ENCODE assay signal across 12 cellular contexts in the genomic region with DNA sequence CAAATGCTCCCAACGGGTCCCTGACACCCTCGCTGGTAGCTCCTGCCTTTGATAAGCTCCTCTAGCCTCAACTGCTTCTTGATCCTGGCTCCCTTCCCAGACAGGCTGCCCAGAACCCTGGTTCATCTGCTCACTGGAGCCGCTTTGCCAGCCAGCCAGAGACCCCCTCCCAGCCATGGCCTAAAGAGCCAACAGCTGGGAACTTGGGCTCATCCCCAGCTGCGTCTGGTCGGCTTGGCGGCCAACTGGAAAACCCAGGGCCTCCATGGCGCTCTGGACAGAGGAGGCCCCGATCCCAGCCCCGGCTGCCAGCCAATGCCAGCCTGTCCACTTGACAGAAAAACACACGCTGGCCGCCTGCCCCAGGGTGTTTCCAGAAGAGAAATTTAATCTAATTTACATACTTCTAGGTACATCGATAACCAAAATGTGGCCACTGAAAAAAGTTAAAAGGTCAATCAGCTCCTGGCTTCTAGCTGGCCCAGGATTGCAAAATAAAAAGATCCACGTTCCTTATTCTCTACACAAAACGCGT. TPM values are rescaled to one million over a fixed set of nuclear protein-coding genes. Genes with fewer than 3 reads are reported as not detected.
DNase-seq lines count a peak whose midpoint lies in the region; ATAC-seq, FAIRE-seq and TF ChIP-seq lines count a peak whose summit lies in the region.
"Had no signal": no experiment of that assay in that cellular context is flagged by ENCODE, and none has a peak within 500 bp of the region (broad histone marks: within the 10 kb centered on the region; RNA-seq: fewer than 3 reads in every experiment).

No MANE protein-coding gene starts in this region.

- peak; percentile 47 for ATAC-seq in left lobe of liver
- ATAC-seq in upper lobe of right lung: no peak
- ATAC-seq: A549, T-helper 17 cell had no signal

- peaks cover 75% of the 10 kb centered on the region for H3K36me3 Mint-ChIP-seq in activated T-cell treated with anti-CD3 and anti-CD28 coated beads, Interleukin-2, amount 50 U/mL, for 24 hours (ENCODE audit: low read depth)

- H3K4me1 ChIP-seq in upper lobe of right lung: peaks cover 15% of the 10 kb centered on the region

- H3K27me3 Mint-ChIP-seq in activated T-cell treated with anti-CD3 and anti-CD28 coated beads, Interleukin-2, amount 50 U/mL, for 24 hours: no peaks in the 10 kb centered on the region
- H3K27me3 Mint-ChIP-seq: T-helper 17 cell had no signal

- H3K4me3 ChIP-seq in upper lobe of right lung: no peak overlapping the region
- H3K4me3 ChIP-seq: A549 had no signal

- H3K27ac Mint-ChIP-seq in activated T-cell treated with anti-CD3 and anti-CD28 coated beads, Interleukin-2, amount 50 U/mL, for 24 hours: peak overlapping the region; percentile 14
- H3K27ac Mint-ChIP-seq: T-helper 17 cell had no signal

- FAIRE-seq in GM12892 (lab: Jason Lieb, UNC): no peak
- FAIRE-seq: A549, bronchial epithelial cell, urothelium cell line had no signal

- intact Hi-C loops in upper lobe of right lung (cut with DNase I): no loop called here

- no peak overlapping the region for H3K4me3 Mint-ChIP-seq in activated T-cell treated with anti-CD3 and anti-CD28 coated beads, Interleukin-2, amount 50 U/mL, for 24 hours
- H3K4me3 Mint-ChIP-seq: T-helper 17 cell had no signal

- no peak for DNase-seq in activated T-cell treated with anti-CD3 and anti-CD28 coated beads, Interleukin-2, amount 50 U/mL, for 24 hours
- no peak for DNase-seq in activated T-cell treated with anti-CD3 and anti-CD28 coated beads for 4 hours
- peak; percentile 93 for DNase-seq in left lobe of liver (ENCODE audit: low spot score)
- DNase-seq in upper lobe of right lung: no peak
- DNase-seq in SKM-1 (lab: John Stamatoyannopoulos, UW; ENCODE audit: unreplicated experiment): no peak
- DNase-seq in GM12892 (ENCODE audit: insufficient read length): no peak
- DNase-seq: NCI-H226; stimulated activated CD4-positive, alpha-beta T cell treated with anti-CD3 and anti-CD28 coated beads, Interleukin-2, amount 100 ng/mL, for 48 hours; T-helper 17 cell had no signal

- H3K27me3 ChIP-seq in upper lobe of right lung: no peaks in the 10 kb centered on the region

- H3K9me3 Mint-ChIP-seq in activated T-cell treated with anti-CD3 and anti-CD28 coated beads, Interleukin-2, amount 50 U/mL, for 24 hours: no peaks in the 10 kb centered on the region

- no peaks in the 10 kb centered on the region for H3K9me3 ChIP-seq in upper lobe of right lung

- peaks cover 45% of the 10 kb centered on the region for H3K36me3 ChIP-seq in upper lobe of right lung

- TF ChIP-seq POLR2A in GM12892 (IDR thresholded peaks at IDR 0.05; ENCODE audit: low read depth, low read length): no peak

- peaks cover 28% of the 10 kb centered on the region for H3K4me1 Mint-ChIP-seq in activated T-cell treated with anti-CD3 and anti-CD28 coated beads, Interleukin-2, amount 50 U/mL, for 24 hours (ENCODE audit: low read depth)

- H3K27ac ChIP-seq in upper lobe of right lung: peak overlapping the region; percentile 51
- H3K27ac ChIP-seq: A549 had no signal

- TF ChIP-seq CTCF in upper lobe of right lung (IDR thresholded peaks at IDR 0.05): no peak

RNA-seq across cellular contexts. Expression of a gene that starts 3.0 kb away (rescaled TPM):
- 64.5 TPM for total RNA-seq in left lobe of liver
- total RNA-seq in upper lobe of right lung: 95.5 TPM
- 33.2 TPM for polyA plus RNA-seq in GM12892 (2012; ENCODE audit: missing spikeins)

RNA-seq across cellular contexts. Expression of a gene that starts 28.0 kb away (rescaled TPM):
- 18.7 TPM for total RNA-seq in left lobe of liver
- total RNA-seq in upper lobe of right lung: 30.9 TPM
- polyA plus RNA-seq in GM12892 (2012; ENCODE audit: missing spikeins): 3.3 TPM

RNA-seq across cellular contexts. Expression of a gene that starts 42.2 kb away (rescaled TPM):
- total RNA-seq in left lobe of liver (24.7 TPM), upper lobe of right lung (31.0 TPM)
- 12.6 TPM for polyA plus RNA-seq in GM12892 (2012; ENCODE audit: missing spikeins)

RNA-seq across cellular contexts. Expression of a gene that starts 42.6 kb away (rescaled TPM):
- 1.9 TPM for total RNA-seq in left lobe of liver
- 19.1 TPM for total RNA-seq in upper lobe of right lung
- 21.3 TPM for polyA plus RNA-seq in GM12892 (2012; ENCODE audit: missing spikeins)
- total RNA-seq: bronchial epithelial cell had no signal
- polyA plus RNA-seq: A549 had no signal

RNA-seq across cellular contexts. Expression of a gene that starts 57.5 kb away (rescaled TPM):
- 65.8 TPM for total RNA-seq in left lobe of liver
- total RNA-seq in upper lobe of right lung: not detected
- not detected for polyA plus RNA-seq in GM12892 (2012; ENCODE audit: missing spikeins)
- total RNA-seq: bronchial epithelial cell, T-helper 17 cell had no signal
- polyA plus RNA-seq: A549 had no signal
